Comparison of ENCODE assay signal across 27 cellular contexts in the genomic region with DNA sequence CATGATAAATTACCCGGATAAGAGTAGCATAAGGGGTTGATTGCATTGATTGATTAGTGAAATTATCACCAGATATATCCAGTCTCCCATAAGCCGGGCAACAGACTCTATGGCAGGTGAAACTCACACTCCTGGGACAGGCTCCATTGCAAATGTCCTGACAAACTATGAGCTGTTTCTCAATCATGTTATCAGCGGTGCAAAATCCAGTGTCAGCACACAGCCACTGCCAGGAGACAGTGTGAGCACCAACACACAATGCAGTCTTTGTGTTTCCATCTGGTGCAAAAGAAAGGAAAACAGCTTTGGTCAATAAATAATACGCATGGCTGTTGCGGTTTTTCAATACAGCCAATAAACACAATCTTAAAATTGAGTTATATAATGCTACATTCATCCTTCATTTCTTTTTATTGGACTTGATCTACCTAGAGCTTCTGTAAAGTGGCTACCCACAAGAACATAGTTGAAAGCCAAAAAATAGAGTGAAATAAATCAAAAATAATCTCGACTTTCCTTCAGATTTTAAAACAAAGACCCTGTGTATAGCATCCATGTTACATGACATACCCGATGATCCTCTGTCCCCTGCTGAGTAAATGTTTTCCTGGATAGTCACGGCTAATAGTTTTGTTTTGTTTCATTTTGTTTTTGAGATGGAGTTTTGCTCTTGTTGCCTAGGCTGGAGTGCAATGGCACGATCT.
DNase-seq lines count a peak whose midpoint lies in the region; ATAC-seq, FAIRE-seq and TF ChIP-seq lines count a peak whose summit lies in the region.
"Had no signal": no experiment of that assay in that cellular context is flagged by ENCODE, and none has a peak within 500 bp of the region (broad histone marks: within the 10 kb centered on the region; RNA-seq: fewer than 3 reads in every experiment).

No MANE protein-coding gene starts in this region.

- peaks cover 12% of the 10 kb centered on the region; the same call in 1 of the 2 replicates for H3K9me3 Mint-ChIP-seq in HFFc6
- H3K9me3 Mint-ChIP-seq: activated naive CD8-positive, alpha-beta T cell treated with anti-CD3 and anti-CD28 coated beads, Interleukin-2, amount 10 ng/mL, durations not matched to agents 7 days and 5 days had no signal

- H3K4me1 Mint-ChIP-seq in HFFc6 (ENCODE audit: low read depth): peaks cover 14% of the 10 kb centered on the region; the same call in 1 of the 2 replicates
- H3K4me1 Mint-ChIP-seq: activated CD8-positive, alpha-beta memory T cell treated with anti-CD3 and anti-CD28 coated beads, Interleukin-2, amount 10 ng/mL, durations not matched to agents 7 days and 5 days; activated naive CD8-positive, alpha-beta T cell treated with anti-CD3 and anti-CD28 coated beads, Interleukin-2, amount 10 ng/mL, durations not matched to agents 7 days and 5 days; naive thymus-derived CD8-positive, alpha-beta T cell had no signal

- no peak overlapping the region for H3K9ac ChIP-seq in K562 (ENCODE audit: insufficient read depth in 1 of 2, low read depth in 2 of 2, low read length in 2 of 2)
- H3K9ac ChIP-seq: parathyroid adenoma had no signal

- H3K36me3 Mint-ChIP-seq in HFFc6 (ENCODE audit: low read depth): no peaks in the 10 kb centered on the region
- H3K36me3 Mint-ChIP-seq: activated CD8-positive, alpha-beta memory T cell treated with anti-CD3 and anti-CD28 coated beads, Interleukin-2, amount 10 ng/mL, durations not matched to agents 7 days and 5 days; activated naive CD8-positive, alpha-beta T cell treated with anti-CD3 and anti-CD28 coated beads, Interleukin-2, amount 10 ng/mL, durations not matched to agents 7 days and 5 days; CD4-positive, CD25-positive, alpha-beta regulatory T cell; naive thymus-derived CD8-positive, alpha-beta T cell had no signal

- peaks cover 22% of the 10 kb centered on the region for H4K20me1 ChIP-seq in K562 (replicated peaks; ENCODE audit: control insufficient read depth, insufficient read depth, low read length)

- in situ Hi-C loops in K562 (cut with MboI): no loop called here

- no peaks in the 10 kb centered on the region for H3K79me2 ChIP-seq in K562 (ENCODE audit: control insufficient read depth, insufficient read depth, low read length)
- H3K79me2 ChIP-seq: parathyroid adenoma had no signal

- no peaks in the 10 kb centered on the region for H3K36me3 ChIP-seq in K562 (ENCODE audit: control insufficient read depth, insufficient read depth, low read length)
- no peaks in the 10 kb centered on the region for H3K36me3 ChIP-seq in pancreas
- H3K36me3 ChIP-seq: esophagus squamous epithelium, HAP-1 had no signal

- ATAC-seq in K562 (no peak), right cardiac atrium (peak; percentile 27 to 60), pancreas (peak in 3 of 4 donors; percentile 59 to 78 (median 75)), GM19395 (IDR thresholded peaks at IDR 0.05; ENCODE audit: unreplicated experiment) (no peak), SK-N-SH treated with all-trans-retinoic acid at 6 μM for 48 hours (no peak)
- ATAC-seq: activated CD8-positive, alpha-beta memory T cell treated with anti-CD3 and anti-CD28 coated beads, Interleukin-2, amount 10 ng/mL, durations not matched to agents 7 days and 5 days; naive thymus-derived CD8-positive, alpha-beta T cell had no signal

- peaks cover 85 to 97% of the 10 kb centered on the region in 2 experiments for H3K27me3 ChIP-seq in K562 (ENCODE audit: control insufficient read depth in 2 of 2, insufficient read depth in 2 of 2, low read length in 2 of 2)
- H3K27me3 ChIP-seq in right cardiac atrium (ENCODE audit: control insufficient read depth, insufficient read depth): no peaks in the 10 kb centered on the region
- no peaks in the 10 kb centered on the region for H3K27me3 ChIP-seq in pancreas

- H3K27me3 Mint-ChIP-seq in HFFc6 (ENCODE audit: insufficient read depth): peaks cover 4% of the 10 kb centered on the region
- H3K27me3 Mint-ChIP-seq: activated CD8-positive, alpha-beta memory T cell treated with anti-CD3 and anti-CD28 coated beads, Interleukin-2, amount 10 ng/mL, durations not matched to agents 7 days and 5 days; CD4-positive, CD25-positive, alpha-beta regulatory T cell had no signal

- H3K4me1 ChIP-seq in K562 (replicated peaks in 1 of 2; ENCODE audit: control insufficient read depth in 2 of 2, insufficient read depth in 2 of 2, low read length in 2 of 2) (0 out of 5 replicates have a peak, but pooled peaks cover 0 to 4% of the 10 kb centered on the region in 2 experiments), right cardiac atrium (ENCODE audit: control insufficient read depth, insufficient read depth, low read length) (peaks cover 10% of the 10 kb centered on the region), pancreas (peaks cover 0 to 4% (median 0%) of the 10 kb centered on the region in 3 donors)
- H3K4me1 ChIP-seq: HAP-1, parathyroid adenoma had no signal

- no peak overlapping the region for H3K27ac Mint-ChIP-seq in HFFc6
- H3K27ac Mint-ChIP-seq: activated CD8-positive, alpha-beta memory T cell treated with anti-CD3 and anti-CD28 coated beads, Interleukin-2, amount 10 ng/mL, durations not matched to agents 7 days and 5 days; activated naive CD8-positive, alpha-beta T cell treated with anti-CD3 and anti-CD28 coated beads, Interleukin-2, amount 10 ng/mL, durations not matched to agents 7 days and 5 days; CD4-positive, CD25-positive, alpha-beta regulatory T cell; naive thymus-derived CD8-positive, alpha-beta T cell had no signal

- intact Hi-C loops in K562 (cut with micrococcal nuclease) (no loop called here), right cardiac atrium (cut with DNase I) (no loop called here), pancreas (cut with DNase I) (no loop called here)

- no peak for TF ChIP-seq POLR2A in K562 (conservative IDR thresholded peaks at IDR 0.05)

- FAIRE-seq in K562 (lab: Jason Lieb, UNC) (peak; percentile 35), pancreas (lab: Jason Lieb, UNC) (no peak)
- FAIRE-seq: bronchial epithelial cell, TTC549 had no signal

- TF ChIP-seq CTCF in HFFc6 (IDR thresholded peaks at IDR 0.05) (no peak), K562 (IDR thresholded peaks at IDR 0.05 in 2 of 3, conservative IDR thresholded peaks at IDR 0.05 in 1 of 3; ENCODE audit: insufficient read depth in 2 of 3, low read depth in 1 of 3, low read length in 3 of 3) (no peak), pancreas (IDR thresholded peaks at IDR 0.05) (no peak), GM10248 (IDR thresholded peaks at IDR 0.05; ENCODE audit: control extremely low read depth, extremely low read depth, low read depth, missing control alignments) (no peak)

- H3K9me1 ChIP-seq in K562 (ENCODE audit: control insufficient read depth, insufficient read depth, low read length): peaks cover 4% of the 10 kb centered on the region

- no peak for TF ChIP-seq RAD21 in K562 (CRISPR knock-in tag; conservative IDR thresholded peaks at IDR 0.05 in 1 of 2, IDR thresholded peaks at IDR 0.05 in 1 of 2)

- peak overlapping the region; percentile 22; the same call in 1 of the 2 replicates for H3K4me3 Mint-ChIP-seq in HFFc6
- H3K4me3 Mint-ChIP-seq: activated CD8-positive, alpha-beta memory T cell treated with anti-CD3 and anti-CD28 coated beads, Interleukin-2, amount 10 ng/mL, durations not matched to agents 7 days and 5 days; activated naive CD8-positive, alpha-beta T cell treated with anti-CD3 and anti-CD28 coated beads, Interleukin-2, amount 10 ng/mL, durations not matched to agents 7 days and 5 days; CD4-positive, CD25-positive, alpha-beta regulatory T cell; naive thymus-derived CD8-positive, alpha-beta T cell had no signal

- H3K9me3 ChIP-seq in K562 (replicated peaks; ENCODE audit: control insufficient read depth, insufficient read depth, low read depth, low read length): no peaks in the 10 kb centered on the region
- no peaks in the 10 kb centered on the region for H3K9me3 ChIP-seq in right cardiac atrium (ENCODE audit: control insufficient read depth, low read length)
- no peaks in the 10 kb centered on the region for H3K9me3 ChIP-seq in pancreas
- H3K9me3 ChIP-seq: esophagus squamous epithelium, HAP-1 had no signal

- H2AFZ ChIP-seq in K562 (ENCODE audit: low read depth, low read length): no peak overlapping the region
- H2AFZ ChIP-seq: parathyroid adenoma had no signal

- CTCF ChIA-PET in K562 (lab: Yijun Ruan, JAX; ENCODE audit: low intra/inter-chr PET ratio) (no interaction called here), GM10248 (lab: Yijun Ruan, JAX) (interaction anchor here (1.0 kb wide), 1 partner anchor 87 kb away, joined by 3 read pairs; no protein-coding TSS in a partner anchor)

- H3K4me2 ChIP-seq in K562 (ENCODE audit: insufficient read depth, low read length): no peak overlapping the region
- H3K4me2 ChIP-seq: smooth muscle cell had no signal

- DNase-seq in HFFc6: no peak
- no peak for DNase-seq in K562 (ENCODE audit: extremely low read depth in 1 of 4, low spot score in 3 of 4)
- DNase-seq in right cardiac atrium: peak in 2 of 3 donors; percentile 37 to 80
- no peak for DNase-seq in pancreas
- DNase-seq in GM10248 (ENCODE audit: extremely low spot score): no peak
- no peak for DNase-seq in activated CD4-positive, alpha-beta T cell treated with anti-CD3 and anti-CD28 coated beads, Interleukin-2, amount 50 U/mL, for 1 hour
- DNase-seq: activated CD4-positive, alpha-beta T cell treated with anti-CD3 and anti-CD28 coated beads for 4 hours; activated CD8-positive, alpha-beta memory T cell treated with anti-CD3 and anti-CD28 coated beads, Interleukin-2, amount 10 ng/mL, durations not matched to agents 7 days and 5 days; activated naive CD8-positive, alpha-beta T cell treated with anti-CD3 and anti-CD28 coated beads, Interleukin-2, amount 10 ng/mL, durations not matched to agents 7 days and 5 days; CD4-positive, CD25-positive, alpha-beta regulatory T cell; DMS79; esophagus squamous epithelium; glutamatergic neuron; MM.1S; naive thymus-derived CD8-positive, alpha-beta T cell; NCI-H1694 treated with DMSO at 0.1 percent for 48 hours; stimulated activated CD4-positive, alpha-beta T cell treated with anti-CD3 and anti-CD28 coated beads, Interleukin-4, amount 100 ng/mL, for 4 hours; SW 1271 had no signal

- TF ChIP-seq EP300 in K562 (IDR thresholded peaks at IDR 0.05; ENCODE audit: low read length): no peak

- BruUV-seq in K562 (replicated peaks; lab: Mats Ljungman, UMichigan): no TSS peak

- no peak overlapping the region for H3K4me3 ChIP-seq in K562
- H3K4me3 ChIP-seq in right cardiac atrium (ENCODE audit: low read length): no peak overlapping the region
- H3K4me3 ChIP-seq in pancreas: no peak overlapping the region
- H3K4me3 ChIP-seq: esophagus squamous epithelium, HAP-1, lung, smooth muscle cell had no signal

- WGBS in K562 (ENCODE audit: insufficient coverage, low coverage, missing lambda C conversion rate): 6% methylated on average over 9 of the region's 9 CpGs
- 70% methylated on average over 9 of the region's 9 CpGs for WGBS in right cardiac atrium
- 57 to 63% methylated on average over 9 of the region's 9 CpGs for WGBS in pancreas, 2 donors

- POLR2A ChIA-PET in K562 (lab: Yijun Ruan, JAX): interaction anchor here (0.6 kb wide), 1 partner anchor 59 kb away, joined by 3 read pairs; no protein-coding TSS in a partner anchor
- POLR2A ChIA-PET in GM10248 (lab: Yijun Ruan, JAX): no interaction called here

- no peak overlapping the region for H3K27ac ChIP-seq in K562 (ENCODE audit: extremely low read depth, low read depth, low read length)
- H3K27ac ChIP-seq in right cardiac atrium (ENCODE audit: low read length): no peak overlapping the region
- peak overlapping the region in 3 of 4 donors; percentile 14 to 50 (median 42) for H3K27ac ChIP-seq in pancreas
- H3K27ac ChIP-seq: parathyroid adenoma, RWPE1 had no signal

Comparison
In these comparisons a context has a peak if more than half of its experiments do, and no peak if none do; other contexts are left out.
1. DNase-seq: peak in right cardiac atrium (2 of 3); none in HFFc6 (single experiment), K562 (0 of 4), pancreas (0 of 6), GM10248 (single experiment) and activated CD4-positive, alpha-beta T cell treated with anti-CD3 and anti-CD28 coated beads, Interleukin-2, amount 50 U/mL, for 1 hour (single experiment).
2. ATAC-seq: peak in right cardiac atrium (2 of 2) and pancreas (3 of 4); none in K562 (single experiment), GM19395 (single experiment) and SK-N-SH treated with all-trans-retinoic acid at 6 μM for 48 hours (single experiment).
3. H3K27ac ChIP-seq: peak in pancreas (3 of 4); none in K562 (single experiment) and right cardiac atrium (single experiment).